In the genomic region with DNA sequence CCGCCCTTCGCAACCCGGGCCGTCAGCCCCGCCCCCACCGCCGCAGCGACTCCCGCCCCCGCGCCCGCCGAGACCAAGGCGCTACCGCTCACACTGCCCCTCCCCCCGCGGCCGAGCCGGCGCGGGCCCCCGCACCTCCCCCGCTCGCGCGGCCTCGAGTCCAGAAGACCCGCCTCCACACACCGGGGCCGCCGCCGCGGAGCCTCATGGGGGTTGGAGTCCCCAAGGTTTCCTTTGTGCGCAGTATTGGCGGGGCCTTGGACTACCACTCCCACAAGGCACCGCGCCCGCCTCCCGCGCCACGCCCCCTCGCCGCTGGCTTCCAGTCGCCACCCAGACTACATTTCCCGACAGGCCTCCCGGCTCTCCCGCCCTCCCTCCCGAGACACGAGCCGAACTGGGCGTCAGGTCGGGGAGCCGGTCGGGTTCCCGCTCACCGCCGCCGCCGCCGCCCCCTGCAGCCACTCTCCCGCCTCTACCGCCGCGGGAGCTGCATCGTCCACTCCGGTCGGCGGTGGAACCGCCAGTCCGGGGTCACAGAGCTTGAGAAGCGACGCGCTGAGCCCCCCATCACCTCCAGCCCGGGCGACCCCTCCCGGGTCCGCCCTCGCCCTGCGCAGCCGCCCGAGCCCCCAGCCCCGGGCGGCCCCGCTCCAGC, we compare ENCODE assay signal across 8 cellular contexts. TPM values are rescaled to one million over a fixed set of nuclear protein-coding genes. Genes with fewer than 3 reads are reported as not detected.
DNase-seq lines count a peak whose midpoint lies in the region; ATAC-seq and TF ChIP-seq lines count a peak whose summit lies in the region.

PHF13 (plus strand) TSS at position 371 of the 658 bp plus-strand sequence. CDS start 336 bp downstream, outside the sequence.

- POLR2A ChIA-PET in GM10248 (lab: Yijun Ruan, JAX), result no interaction called here

- H3K27ac ChIP-seq in suprapubic skin, result peak within 1 kb of the TSS; percentile 99

- peak; percentile 84 for ATAC-seq in HG02623 (IDR thresholded peaks at IDR 0.05; ENCODE audit: unreplicated experiment)
- peak; percentile 95 for ATAC-seq in SK-N-SH treated with all-trans-retinoic acid at 6 μM for 48 hours

- H3K27ac Mint-ChIP-seq in activated naive CD4-positive, alpha-beta T cell treated with anti-CD3 and anti-CD28 coated beads, Interleukin-2, amount 50 U/mL, for 24 hours, result peak within 1 kb of the TSS; percentile 83

- peak within 1 kb of the TSS; percentile 93 for H3K4me3 Mint-ChIP-seq in activated naive CD4-positive, alpha-beta T cell treated with anti-CD3 and anti-CD28 coated beads, Interleukin-2, amount 50 U/mL, for 24 hours

- no peaks in the 10 kb centered on the region for H3K27me3 Mint-ChIP-seq in activated naive CD4-positive, alpha-beta T cell treated with anti-CD3 and anti-CD28 coated beads, Interleukin-2, amount 50 U/mL, for 24 hours

- H3K9me3 Mint-ChIP-seq in activated naive CD4-positive, alpha-beta T cell treated with anti-CD3 and anti-CD28 coated beads, Interleukin-2, amount 50 U/mL, for 24 hours, result no peaks in the 10 kb centered on the region

- no peak for TF ChIP-seq CTCF in GM10248 (IDR thresholded peaks at IDR 0.05; ENCODE audit: control extremely low read depth, extremely low read depth, low read depth, missing control alignments)
- TF ChIP-seq CTCF in suprapubic skin (IDR thresholded peaks at IDR 0.05), result no peak

- H3K4me3 ChIP-seq in suprapubic skin, result peak within 1 kb of the TSS; percentile 90

- DNase-seq in GM10248 (ENCODE audit: extremely low spot score) (peak; percentile 98), NCI-H1092 treated with DMSO at 0.1 percent for 48 hours (lab: John Stamatoyannopoulos, UW) (peak; percentile 100), glomerular endothelial cell (ENCODE audit: extremely low read depth, low read depth, low spot score) (no peak), occipital lobe (lab: John Stamatoyannopoulos, UW) (peak; percentile 99), suprapubic skin (ENCODE audit: low spot score in 2 of 2) (peak; percentile 100)

- no peak for TF ChIP-seq POLR2A in suprapubic skin (IDR thresholded peaks at IDR 0.05)

- H3K27me3 ChIP-seq in suprapubic skin, result no peaks in the 10 kb centered on the region

- CTCF ChIA-PET in GM10248 (lab: Yijun Ruan, JAX), result no interaction called here

- TF ChIP-seq EP300 in suprapubic skin (IDR thresholded peaks at IDR 0.05), result no peak

- peaks cover 5% of the 10 kb centered on the region for H3K36me3 ChIP-seq in suprapubic skin

- no peaks in the 10 kb centered on the region for H3K36me3 Mint-ChIP-seq in activated naive CD4-positive, alpha-beta T cell treated with anti-CD3 and anti-CD28 coated beads, Interleukin-2, amount 50 U/mL, for 24 hours

- peaks cover 43% of the 10 kb centered on the region for H3K4me1 ChIP-seq in suprapubic skin

- no peaks in the 10 kb centered on the region for H3K9me3 ChIP-seq in suprapubic skin

- peaks cover 22% of the 10 kb centered on the region for H3K4me1 Mint-ChIP-seq in activated naive CD4-positive, alpha-beta T cell treated with anti-CD3 and anti-CD28 coated beads, Interleukin-2, amount 50 U/mL, for 24 hours

- WGBS in suprapubic skin, result 1% methylated on average over 12 of the region's 84 CpGs

TF ChIP-seq in SK-N-SH treated with all-trans-retinoic acid at 6 μM for 48 hours, 23 proteins besides CTCF, POLR2A, EP300 and RAD21:
- TF ChIP-seq ZC3H10 (CRISPR knock-in tag; IDR thresholded peaks at IDR 0.05) (no peak), TCF4 (CRISPR knock-in tag; IDR thresholded peaks at IDR 0.05; ENCODE audit: borderline replicate concordance) (no peak), ISL1 (CRISPR knock-in tag; IDR thresholded peaks at IDR 0.05) (no peak), ZNF70 (CRISPR knock-in tag; IDR thresholded peaks at IDR 0.05) (no peak), GLIS3 (CRISPR knock-in tag; IDR thresholded peaks at IDR 0.05) (no peak), BACH2 (CRISPR knock-in tag; IDR thresholded peaks at IDR 0.05; ENCODE audit: borderline replicate concordance) (no peak)
- TF ChIP-seq, protein P1, sequence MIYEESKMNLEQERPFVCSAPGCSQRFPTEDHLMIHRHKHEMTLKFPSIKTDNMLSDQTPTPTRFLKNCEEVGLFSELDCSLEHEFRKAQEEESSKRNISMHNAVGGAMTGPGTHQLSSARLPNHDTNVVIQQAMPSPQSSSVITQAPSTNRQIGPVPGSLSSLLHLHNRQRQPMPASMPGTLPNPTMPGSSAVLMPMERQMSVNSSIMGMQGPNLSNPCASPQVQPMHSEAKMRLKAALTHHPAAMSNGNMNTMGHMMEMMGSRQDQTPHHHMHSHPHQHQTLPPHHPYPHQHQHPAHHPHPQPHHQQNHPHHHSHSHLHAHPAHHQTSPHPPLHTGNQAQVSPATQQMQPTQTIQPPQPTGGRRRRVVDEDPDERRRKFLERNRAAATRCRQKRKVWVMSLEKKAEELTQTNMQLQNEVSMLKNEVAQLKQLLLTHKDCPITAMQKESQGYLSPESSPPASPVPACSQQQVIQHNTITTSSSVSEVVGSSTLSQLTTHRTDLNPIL (CRISPR knock-in tag; IDR thresholded peaks at IDR 0.05; ENCODE audit: low read depth), result no peak
TF ChIP-seq in SK-N-SH treated with all-trans-retinoic acid at 6 μM for 48 hours: peak in this region for 0.

RNA-seq across cellular contexts. Expression of gene PHF13, which starts in this region (rescaled TPM):
- total RNA-seq in glomerular endothelial cell (7.8 and 14.9 TPM in 2 replicates), occipital lobe (17.0 TPM), suprapubic skin (10 to 100 TPM; 12.6 to 21.7 (median 17.0) TPM)
